ENCODE assay signal across 8 cellular contexts in the genomic region with DNA sequence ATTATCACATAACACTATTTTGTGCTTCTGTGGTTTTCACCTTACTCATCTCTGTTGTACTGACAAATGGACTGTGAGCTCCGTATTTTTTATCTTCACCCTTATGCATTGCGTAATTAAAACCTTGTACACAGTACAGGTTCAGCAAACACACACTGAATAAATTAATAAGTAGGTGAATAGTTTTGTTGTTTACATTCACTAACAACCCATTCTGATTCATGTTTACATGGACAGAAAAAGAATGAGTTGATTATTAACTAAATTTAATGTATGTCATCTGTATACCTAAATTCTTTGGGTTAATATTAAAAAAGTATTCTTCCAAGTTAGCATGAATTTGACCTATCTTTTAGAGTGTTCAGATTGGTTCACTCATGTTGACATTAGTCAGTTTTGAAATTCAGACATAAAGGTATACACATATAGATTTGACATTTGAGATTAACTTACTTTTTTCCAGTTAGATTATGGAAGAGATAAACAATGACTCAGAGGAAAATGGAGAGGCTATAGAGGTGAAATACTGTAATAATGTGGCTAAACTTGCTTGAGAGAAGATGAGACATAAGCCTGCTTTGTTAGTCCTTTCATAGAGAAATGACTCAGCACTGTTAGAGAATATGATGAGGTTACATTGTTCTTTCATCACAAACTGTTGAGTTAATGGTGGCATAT.
DNase-seq lines count a peak whose midpoint lies in the region; ATAC-seq lines count a peak whose summit lies in the region.

No MANE protein-coding gene starts in this region.

- in situ Hi-C loops in ACHN (cut with HindIII; ENCODE audit: low pct_ligation_motif_present, low pct_unique_long_range_greater_than_20kb, low sequenced_read_pairs), result no loop called here

- ATAC-seq in GM19455 (IDR thresholded peaks at IDR 0.05; ENCODE audit: unreplicated experiment) (peak; percentile 55), esophagus mucosa (peak; percentile 99)

- DNase-seq in AG08395 (ENCODE audit: low spot score) (peak; percentile 80), HT-29 (ENCODE audit: low spot score) (peak; percentile 54), activated gamma-delta T cell (lab: John Stamatoyannopoulos, UW) (no peak), ACHN (no peak), cerebellum (ENCODE audit: low spot score) (no peak)
- DNase-seq in stimulated activated CD4-positive, alpha-beta T cell treated with anti-CD3 and anti-CD28 coated beads, Interleukin-4, amount 100 ng/mL, for 4 hours, result no peak

Comparison
In these comparisons a context has a peak if more than half of its experiments do, and no peak if none do; other contexts are left out.
1. DNase-seq: peak in AG08395 (single experiment) and HT-29 (single experiment); none in activated gamma-delta T cell (single experiment), ACHN (single experiment), cerebellum (single experiment) and stimulated activated CD4-positive, alpha-beta T cell treated with anti-CD3 and anti-CD28 coated beads, Interleukin-4, amount 100 ng/mL, for 4 hours (0 of 2).